ENCODE assay signal across 11 cellular contexts in the genomic region with DNA sequence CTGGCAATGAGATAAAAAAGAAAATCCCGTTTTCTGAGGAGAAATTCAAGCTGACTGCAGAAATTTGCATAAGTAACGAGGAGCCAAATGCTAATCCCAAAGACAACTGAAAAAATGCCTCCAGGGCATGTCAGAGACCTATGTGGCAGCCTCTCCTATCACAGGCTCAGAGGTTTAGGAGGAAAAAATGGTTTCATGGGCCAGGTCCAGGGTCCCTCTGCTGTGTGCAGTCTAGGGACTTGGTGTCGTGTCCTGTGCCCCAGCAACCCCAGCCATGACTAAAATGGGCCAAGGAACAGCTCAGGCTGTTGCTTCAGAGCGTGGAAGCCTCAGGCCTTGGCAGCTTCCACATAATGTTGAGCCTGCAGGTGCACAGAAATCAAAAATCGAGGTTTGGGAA.
"Had no signal": no experiment of that assay in that cellular context is flagged by ENCODE, and none has a peak within 500 bp of the region (broad histone marks: within the 10 kb centered on the region; RNA-seq: fewer than 3 reads in every experiment).

No MANE protein-coding gene starts in this region.

- H3K9ac ChIP-seq: GM23248 had no signal

- DNase-seq: GM23248, GOT3, H7, H9, HCEC 1CT, HFFc6 had no signal

- H3K4me2 ChIP-seq: GM23338 had no signal

- H3K36me3 ChIP-seq: HAP-1 had no signal

- ATAC-seq: GM23338, HCT116 had no signal

- H3K27ac ChIP-seq: GM23248 had no signal

- H3K4me3 ChIP-seq: GM23248, GM23338, HAP-1 had no signal

- FAIRE-seq: H1, H54 had no signal

- H3K9me3 ChIP-seq: HAP-1 had no signal
